In the genomic region with DNA sequence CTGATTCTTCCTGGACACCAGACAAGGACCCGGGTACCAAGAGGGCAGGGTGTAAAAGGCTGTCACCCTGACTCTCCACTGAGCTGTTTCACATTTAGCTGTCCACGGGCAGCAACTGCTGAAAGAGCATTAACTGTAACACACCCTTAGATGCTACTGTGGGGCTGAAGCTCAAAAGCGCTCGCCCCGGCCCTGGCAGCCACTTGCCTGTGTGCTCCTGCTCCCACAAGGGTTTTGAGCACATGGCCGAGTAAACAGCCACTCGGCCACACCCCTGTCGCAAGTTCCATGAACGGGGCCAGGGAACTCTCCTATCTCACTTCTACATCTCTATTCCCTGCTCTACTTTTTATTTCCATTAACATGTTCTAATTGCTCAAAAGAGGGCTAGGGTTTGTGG, we compare ENCODE assay signal across 1 cellular context.
TF ChIP-seq lines count a peak whose summit lies in the region.

No MANE protein-coding gene starts in this region.

TF ChIP-seq in WTC11, 78 proteins besides CTCF, POLR2A, EP300 and RAD21 (continued from another document):
- TF ChIP-seq FOXK1 (CRISPR knock-in tag; IDR thresholded peaks at IDR 0.05) (no peak), CBFB (CRISPR knock-in tag; IDR thresholded peaks at IDR 0.05; ENCODE audit: low read depth) (no peak), ZNF512 (CRISPR knock-in tag; IDR thresholded peaks at IDR 0.05; ENCODE audit: borderline replicate concordance) (no peak), HMGXB4 (CRISPR knock-in tag; IDR thresholded peaks at IDR 0.05) (no peak), RORB (CRISPR knock-in tag; IDR thresholded peaks at IDR 0.05) (no peak), NR2C2 (CRISPR knock-in tag; IDR thresholded peaks at IDR 0.05) (no peak), ATF1 (CRISPR knock-in tag; IDR thresholded peaks at IDR 0.05) (no peak)
